Comparison of ENCODE assay signal across 8 cellular contexts in genomic region chr14:39107624-39108023, GRCh38. TPM values are rescaled to one million over a fixed set of nuclear protein-coding genes. Genes with fewer than 3 reads are reported as not detected.
DNase-seq lines count a peak whose midpoint lies in the region; ATAC-seq, FAIRE-seq and TF ChIP-seq lines count a peak whose summit lies in the region.

No MANE protein-coding gene starts in this region.

- DNase-seq in BE2C (no peak), NB4 (ENCODE audit: low read depth) (peak; percentile 59), amniotic epithelial cell (ENCODE audit: low read depth) (peak; percentile 52), HepG2 (ENCODE audit: low spot score) (peak; percentile 78), GM19238 (ENCODE audit: insufficient read length, low spot score) (no peak), T1000 (lab: John Stamatoyannopoulos, UW) (no peak)

- H3K4me3 ChIP-seq in BE2C (ENCODE audit: low read depth, low read length) (no peak overlapping the region), NB4 (ENCODE audit: low read depth, low read length) (no peak overlapping the region), HepG2 (replicated peaks in 1 of 3; ENCODE audit: insufficient read depth in 1 of 3, low read depth in 2 of 3, low read length in 3 of 3) (no peak overlapping the region)

- H3K9ac ChIP-seq in HepG2 (ENCODE audit: insufficient read depth, low read depth, low read length) = no peak overlapping the region

- no peak for TF ChIP-seq POLR2A in NB4 (IDR thresholded peaks at IDR 0.05; ENCODE audit: extremely low read depth, insufficient read length)
- TF ChIP-seq POLR2A in HepG2 (IDR thresholded peaks at IDR 0.05; ENCODE audit: insufficient read depth in 1 of 2, low read depth in 2 of 2, low read length in 2 of 2) = no peak

- POLR2A ChIA-PET in HepG2 (lab: Yijun Ruan, JAX) = interaction anchor here (0.6 to 8.0 kb wide), 4 partner anchors 64 to 1519 kb away, joined by 3 to 285 read pairs (median 3); partner anchors contain the start of gene TRAPPC6B

- H3K36me3 ChIP-seq in BE2C (no peaks in the 10 kb centered on the region), HepG2 (replicated peaks in 1 of 2; ENCODE audit: control insufficient read depth in 1 of 2, insufficient read depth in 2 of 2, low read length in 2 of 2) (no peaks in the 10 kb centered on the region)

- in situ Hi-C loops in HepG2 (cut with HindIII; ENCODE audit: extremely low pct_ligation_motif_present, low pct_unique_long_range_greater_than_20kb) = loop anchor here (5.0 kb wide), 1 partner anchor 260 kb away; no protein-coding TSS in a partner anchor

- WGBS in HepG2 (ENCODE audit: low lambda C conversion rate) = 82% methylated on average over 1 of the region's 1 CpG

- TF ChIP-seq CTCF in BE2C (IDR thresholded peaks at IDR 0.05; ENCODE audit: low read depth, low read length) (peak; percentile 58), NB4 (IDR thresholded peaks at IDR 0.05; ENCODE audit: low read depth, low read length) (peak; percentile 24), HepG2 (CRISPR knock-in tag; IDR thresholded peaks at IDR 0.05) (peak; percentile 88)

- H3K4me1 ChIP-seq in BE2C (no peaks in the 10 kb centered on the region), HepG2 (ENCODE audit: insufficient read depth, low read length) (peaks cover 37% of the 10 kb centered on the region)

- peaks cover 6% of the 10 kb centered on the region for H3K79me2 ChIP-seq in HepG2 (ENCODE audit: insufficient read depth, low read length)

- CTCF ChIA-PET in HepG2 (lab: Yijun Ruan, JAX; ENCODE audit: low intra/inter-chr PET ratio, low total read pairs) = interaction anchor here (1.0 to 1.8 kb wide), 3 partner anchors 12 to 263 kb away, joined by 3 to 19 read pairs (median 3); no protein-coding TSS in a partner anchor

- TF ChIP-seq RAD21 in HepG2 (CRISPR knock-in tag; IDR thresholded peaks at IDR 0.05) = peak; percentile 75; the same call in 1 of the 2 replicates

- ATAC-seq in GM18907 (IDR thresholded peaks at IDR 0.05; ENCODE audit: unreplicated experiment) (peak; percentile 28), HepG2 (no peak), GM21381 (IDR thresholded peaks at IDR 0.05; ENCODE audit: unreplicated experiment) (no peak)

- H3K4me2 ChIP-seq in HepG2 (ENCODE audit: low read depth, low read length) = no peak overlapping the region

- no peak; a peak in 1 of 4 replicates for TF ChIP-seq EP300 in HepG2 (IDR thresholded peaks at IDR 0.05; ENCODE audit: low read depth in 2 of 2, low read length in 2 of 2)
- no peak for TF ChIP-seq EP300 in HepG2 (CRISPR knock-in tag; IDR thresholded peaks at IDR 0.05; ENCODE audit: borderline replicate concordance)

- H4K20me1 ChIP-seq in HepG2 (ENCODE audit: insufficient read depth, low read length) = no peaks in the 10 kb centered on the region

- H3K9me3 ChIP-seq in BE2C (no peaks in the 10 kb centered on the region), HepG2 (ENCODE audit: low read length) (no peaks in the 10 kb centered on the region)

- BruUV-seq in HepG2 (replicated peaks; lab: Mats Ljungman, UMichigan) = no TSS peak

- peak; percentile 48 for FAIRE-seq in HepG2 (lab: Jason Lieb, UNC)

- H3K27me3 ChIP-seq in BE2C = no peaks in the 10 kb centered on the region
- no peaks in the 10 kb centered on the region; a peak in 1 of 5 replicates for H3K27me3 ChIP-seq in HepG2 (ENCODE audit: control insufficient read depth in 1 of 2, insufficient read depth in 2 of 2, low read length in 2 of 2)

- H3K27ac ChIP-seq in HepG2 (ENCODE audit: extremely low read length, insufficient read depth, low read length) = no peak overlapping the region

- intact Hi-C loops in HepG2 (cut with micrococcal nuclease; ENCODE audit: unreplicated experiment) = loop anchor here (1.0 kb wide), 4 partner anchors 63 to 361 kb away; partner anchors contain the start of gene TRAPPC6B

- H2AFZ ChIP-seq in HepG2 (ENCODE audit: low read length) = no peak overlapping the region

TF ChIP-seq in HepG2, 621 proteins besides CTCF, POLR2A, EP300 and RAD21 (continues in another document):
- TF ChIP-seq MAF1 (CRISPR knock-in tag; IDR thresholded peaks at IDR 0.05; ENCODE audit: borderline replicate concordance) (no peak), SAP130 (CRISPR knock-in tag; IDR thresholded peaks at IDR 0.05; ENCODE audit: low read depth) (peak; percentile 56), FOXK2 (IDR thresholded peaks at IDR 0.05) (no peak), HOMEZ (CRISPR knock-in tag; IDR thresholded peaks at IDR 0.05; ENCODE audit: low read depth) (peak; percentile 62; the same call in 1 of the 2 replicates), GATAD2A (CRISPR knock-in tag; IDR thresholded peaks at IDR 0.05) (peak; percentile 44; the same call in 1 of the 2 replicates), MIXL1 (CRISPR knock-in tag; IDR thresholded peaks at IDR 0.05) (peak; percentile 86), ZNF589 (CRISPR knock-in tag; conservative IDR thresholded peaks at IDR 0.05) (0 out of 2 replicates have a peak, but pooled peaks have one; percentile 38), THAP11 (CRISPR knock-in tag; IDR thresholded peaks at IDR 0.05) (peak; percentile 39; the same call in 1 of the 2 replicates), TOE1 (CRISPR knock-in tag; IDR thresholded peaks at IDR 0.05) (no peak), PPARG (CRISPR knock-in tag; conservative IDR thresholded peaks at IDR 0.05) (peak; percentile 61; the same call in 1 of the 2 replicates)

RNA-seq across cellular contexts. Expression of gene SEC23A, which starts 4.6 kb away (rescaled TPM):
- 29.1 TPM for polyA plus RNA-seq in BE2C (2012; ENCODE audit: insufficient read depth, insufficient read length, low read depth)
- total RNA-seq in HepG2 (2016; rRNA removed; fragmentation: Illumina TruSeq; extraction: Trizol) = 887 and 1,365 TPM in 2 replicates
- 59.6 and 60.8 TPM in 2 replicates for total RNA-seq in HepG2 (2016; cell fraction: cytosol; rRNA removed; fragmentation: Illumina TruSeq; extraction: Trizol; ENCODE audit: low read depth)
- 902 and 1,277 TPM in 2 replicates for total RNA-seq in HepG2 (2016; cell fraction: insoluble cytoplasmic fraction; rRNA removed; fragmentation: Illumina TruSeq; extraction: Trizol)
- 219 and 221 TPM in 2 replicates for total RNA-seq in HepG2 (2016; cell fraction: membrane; rRNA removed; fragmentation: Illumina TruSeq; extraction: Trizol)
- total RNA-seq in HepG2 (2016; cell fraction: nucleus; rRNA removed; fragmentation: Illumina TruSeq; extraction: Trizol) = 448 and 490 TPM in 2 replicates
- polyA plus RNA-seq in HepG2 (2011; rRNA removed) = 372 and 403 TPM in 2 replicates
- 263 and 365 TPM in 2 replicates for polyA plus RNA-seq in HepG2 (2011; cell fraction: cytosol; rRNA removed)
- 164 TPM in 2 replicates for polyA plus RNA-seq in HepG2 (2011; cell fraction: nucleus; rRNA removed)
- 336 and 361 TPM in 2 replicates for polyA plus RNA-seq in HepG2 (2012)
- 11.9 and 12.8 TPM in 2 replicates for polyA plus RNA-seq in HepG2 (2016; cell fraction: cytosol; fragmentation: Illumina TruSeq; extraction: Trizol; ENCODE audit: low read depth)
- polyA plus RNA-seq in HepG2 (2016; cell fraction: insoluble cytoplasmic fraction; fragmentation: Illumina TruSeq; extraction: Trizol; ENCODE audit: low read depth) = 491 and 533 TPM in 2 replicates
- polyA plus RNA-seq in HepG2 (2016; cell fraction: membrane; fragmentation: Illumina TruSeq; extraction: Trizol; ENCODE audit: low read depth) = 53.5 and 58.9 TPM in 2 replicates
- 175 and 191 TPM in 2 replicates for polyA plus RNA-seq in HepG2 (2016; cell fraction: nucleus; fragmentation: Illumina TruSeq; extraction: Trizol; ENCODE audit: insufficient read depth, low read depth)
- polyA minus RNA-seq in HepG2 (2011; rRNA and poly(A)+ RNA removed; ENCODE audit: low replicate concordance) = 120 and 863 TPM in 2 replicates
- polyA minus RNA-seq in HepG2 (2011; cell fraction: cytosol; rRNA and poly(A)+ RNA removed) = 860 and 1,029 TPM in 2 replicates
- polyA minus RNA-seq in HepG2 (2011; cell fraction: nucleus; rRNA and poly(A)+ RNA removed) = 974 and 1,148 TPM in 2 replicates

RNA-seq across cellular contexts. Expression of gene GEMIN2, which starts 6.5 kb away (rescaled TPM):
- polyA plus RNA-seq in BE2C (2012; ENCODE audit: insufficient read depth, insufficient read length, low read depth) = 16.5 TPM
- total RNA-seq in HepG2 (2016; rRNA removed; fragmentation: Illumina TruSeq; extraction: Trizol) = 110 and 160 TPM in 2 replicates
- 22.5 and 24.2 TPM in 2 replicates for total RNA-seq in HepG2 (2016; cell fraction: cytosol; rRNA removed; fragmentation: Illumina TruSeq; extraction: Trizol; ENCODE audit: low read depth)
- total RNA-seq in HepG2 (2016; cell fraction: insoluble cytoplasmic fraction; rRNA removed; fragmentation: Illumina TruSeq; extraction: Trizol) = 118 and 174 TPM in 2 replicates
- 29.0 and 39.1 TPM in 2 replicates for total RNA-seq in HepG2 (2016; cell fraction: membrane; rRNA removed; fragmentation: Illumina TruSeq; extraction: Trizol)
- 61.9 and 71.2 TPM in 2 replicates for total RNA-seq in HepG2 (2016; cell fraction: nucleus; rRNA removed; fragmentation: Illumina TruSeq; extraction: Trizol)
- polyA plus RNA-seq in HepG2 (2011; rRNA removed) = 33.8 and 54.8 TPM in 2 replicates
- polyA plus RNA-seq in HepG2 (2011; cell fraction: cytosol; rRNA removed) = 31.5 and 34.6 TPM in 2 replicates
- polyA plus RNA-seq in HepG2 (2011; cell fraction: nucleus; rRNA removed) = 39.5 and 46.0 TPM in 2 replicates
- 18.1 and 33.2 TPM in 2 replicates for polyA plus RNA-seq in HepG2 (2012)
- 9.8 and 9.9 TPM in 2 replicates for polyA plus RNA-seq in HepG2 (2016; cell fraction: cytosol; fragmentation: Illumina TruSeq; extraction: Trizol; ENCODE audit: low read depth)
- polyA plus RNA-seq in HepG2 (2016; cell fraction: insoluble cytoplasmic fraction; fragmentation: Illumina TruSeq; extraction: Trizol; ENCODE audit: low read depth) = 134 and 143 TPM in 2 replicates
- polyA plus RNA-seq in HepG2 (2016; cell fraction: membrane; fragmentation: Illumina TruSeq; extraction: Trizol; ENCODE audit: low read depth) = 15.6 and 17.8 TPM in 2 replicates
- 90.7 and 93.9 TPM in 2 replicates for polyA plus RNA-seq in HepG2 (2016; cell fraction: nucleus; fragmentation: Illumina TruSeq; extraction: Trizol; ENCODE audit: insufficient read depth, low read depth)
- 9.5 and 15.9 TPM in 2 replicates for polyA minus RNA-seq in HepG2 (2011; rRNA and poly(A)+ RNA removed; ENCODE audit: low replicate concordance)
- polyA minus RNA-seq in HepG2 (2011; cell fraction: cytosol; rRNA and poly(A)+ RNA removed) = 14.1 and 16.6 TPM in 2 replicates
- polyA minus RNA-seq in HepG2 (2011; cell fraction: nucleus; rRNA and poly(A)+ RNA removed) = 42.9 and 52.1 TPM in 2 replicates

Comparison
In these comparisons a context has a peak if more than half of its experiments do, and no peak if none do; other contexts are left out.
1. DNase-seq: peak in NB4 (single experiment), amniotic epithelial cell (single experiment) and HepG2 (single experiment); none in BE2C (single experiment), GM19238 (single experiment) and T1000 (single experiment).
2. CTCF ChIP-seq: peak in every context shown above with its lines; median percentile 88 in HepG2; 58 in BE2C; 24 in NB4.